In genomic region chr11:6682936-6683861, GRCh38 we compare ENCODE assay signal across 8 cellular contexts. TPM values are rescaled to one million over a fixed set of nuclear protein-coding genes. Genes with fewer than 3 reads are reported as not detected.
DNase-seq lines count a peak whose midpoint lies in the region; ATAC-seq, FAIRE-seq and TF ChIP-seq lines count a peak whose summit lies in the region.

MRPL17 (minus strand) TSS chr11:6683340; CDS start chr11:6683296, 44 bp downstream.

- peak within 1 kb of the TSS; percentile 74; the same call in 1 of the 3 replicates for H2BK15ac ChIP-seq in IMR-90 (ENCODE audit: low read depth, low read length)

- peaks cover 30% of the 10 kb centered on the region for H3K79me2 ChIP-seq in OCI-LY7 (ENCODE audit: insufficient read depth, low read depth, low read length)
- peaks cover 28% of the 10 kb centered on the region for H3K79me2 ChIP-seq in endothelial cell of umbilical vein (ENCODE audit: control insufficient read depth, insufficient read depth, low read length)

- no TSS peak for BruUV-seq in IMR-90 (replicated peaks; lab: Mats Ljungman, UMichigan)
- BruUV-seq in OCI-LY7 (replicated peaks; lab: Mats Ljungman, UMichigan), result no TSS peak
- TSS peak; percentile 65 for BruUV-seq in endothelial cell of umbilical vein (replicated peaks; lab: Mats Ljungman, UMichigan)

- peak; percentile 99 for FAIRE-seq in endothelial cell of umbilical vein (lab: Jason Lieb, UNC)

- peak within 1 kb of the TSS; percentile 80 to 100 for H4K8ac ChIP-seq in IMR-90 (ENCODE audit: low read depth in 2 of 2, low read length in 2 of 2)

- H3K9me1 ChIP-seq in IMR-90 (ENCODE audit: insufficient read depth, low read length), result peaks cover 6% of the 10 kb centered on the region
- H3K9me1 ChIP-seq in endothelial cell of umbilical vein (replicated peaks; ENCODE audit: control insufficient read depth, extremely low read depth, insufficient read depth, low read length), result no peaks in the 10 kb centered on the region

- H2AK5ac ChIP-seq in IMR-90 (ENCODE audit: low read depth, low read length), result peak within 1 kb of the TSS; percentile 90

- H4K91ac ChIP-seq in IMR-90 (ENCODE audit: insufficient read depth, low read depth, low read length), result peak within 1 kb of the TSS; percentile 92

- TF ChIP-seq POLR2A in IMR-90 (IDR thresholded peaks at IDR 0.05; ENCODE audit: low read depth, low read length) (peak; percentile 72; the same call in 1 of the 2 replicates), endothelial cell of umbilical vein (IDR thresholded peaks at IDR 0.05; ENCODE audit: low read depth, low read length) (peak; percentile 97)

- H3K27me3 ChIP-seq in IMR-90 (ENCODE audit: control insufficient read depth, insufficient read depth, low read length) (no peaks in the 10 kb centered on the region), endothelial cell of umbilical vein (ENCODE audit: control insufficient read depth in 2 of 2, insufficient read depth in 2 of 2, low read length in 2 of 2) (no peaks in the 10 kb centered on the region)

- H2AFZ ChIP-seq in IMR-90 (replicated peaks; ENCODE audit: low read length, poor library complexity) (peak within 1 kb of the TSS; percentile 97), OCI-LY7 (ENCODE audit: low read length) (peak within 1 kb of the TSS; percentile 90), endothelial cell of umbilical vein (ENCODE audit: low read depth, low read length) (peak within 1 kb of the TSS; percentile 86)

- H3K9me3 ChIP-seq in IMR-90 (ENCODE audit: control insufficient read depth, insufficient read depth, low read length) (no peaks in the 10 kb centered on the region), OCI-LY7 (ENCODE audit: low read length) (no peaks in the 10 kb centered on the region), endothelial cell of umbilical vein (replicated peaks; ENCODE audit: control insufficient read depth, insufficient read depth, low read length) (no peaks in the 10 kb centered on the region)

- H3K9me2 ChIP-seq in OCI-LY7 (ENCODE audit: insufficient read depth, low read length), result no peaks in the 10 kb centered on the region

- H4K20me1 ChIP-seq in IMR-90 (ENCODE audit: insufficient read depth, low read length) (peaks cover 7% of the 10 kb centered on the region; the same call in 1 of the 2 replicates), OCI-LY7 (ENCODE audit: insufficient read depth, low read length) (peaks cover 18% of the 10 kb centered on the region), endothelial cell of umbilical vein (replicated peaks; ENCODE audit: control insufficient read depth, extremely low read depth, insufficient read depth, low read length) (no peaks in the 10 kb centered on the region)

- CTCF ChIA-PET in IMR-90 (lab: Yijun Ruan, JAX) (interaction anchor here (0.5 to 2.7 kb wide), 19 partner anchors 9 to 1958 kb away, joined by 3 to 17 read pairs (median 3); partner anchors contain the start of genes ILK and TPP1), OCI-LY7 (lab: Charles Lee; ENCODE audit: unreplicated experiment) (interaction anchor here (0.6 to 1.9 kb wide), 10 partner anchors 23 to 1304 kb away, joined by 3 to 7 read pairs (median 4); partner anchors contain the start of genes EIF3F, TAF10 and TPP1), endothelial cell of umbilical vein (lab: Charles Lee) (interaction anchor here (0.6 to 3.9 kb wide), 36 partner anchors 8 to 305 kb away, joined by 3 to 48 read pairs (median 4); partner anchors contain the start of genes ARFIP2, DCHS1, ILK and RRP8)

- H3K79me1 ChIP-seq in IMR-90 (ENCODE audit: low read depth in 1 of 2, low read length in 2 of 2), result peaks cover 13 to 27% of the 10 kb centered on the region in 2 experiments

- H3K4me3 ChIP-seq in IMR-90 (ENCODE audit: insufficient read depth, low read depth, low read length), result peak within 1 kb of the TSS; percentile 77
- H3K4me3 ChIP-seq in OCI-LY7 (ENCODE audit: low read depth, low read length, poor library complexity, severe bottlenecking), result peak within 1 kb of the TSS; percentile 85
- peak within 1 kb of the TSS; percentile 54 to 91 (median 61) for H3K4me3 ChIP-seq in endothelial cell of umbilical vein (replicated peaks in 1 of 3; ENCODE audit: insufficient read depth in 1 of 3, low read depth in 1 of 3, low read length in 3 of 3)

- H3K18ac ChIP-seq in IMR-90 (ENCODE audit: low read depth, low read length), result peak within 1 kb of the TSS; percentile 78

- peak within 1 kb of the TSS; percentile 86 for H2BK120ac ChIP-seq in IMR-90 (ENCODE audit: low read depth, low read length)

- in situ Hi-C loops in IMR-90 (cut with MboI; ENCODE audit: low sequenced_read_pairs), result loop anchor here (5.0 to 10.0 kb wide), 2 partner anchors 66 to 298 kb away; partner anchors contain the start of gene TPP1

- 1% methylated on average over 40 of the region's 70 CpGs; no CpG with 5 or more reads in 1 of the 2 experiments for WGBS in IMR-90 (ENCODE audit: extremely low coverage in 2 of 2, insufficient read length in 1 of 2), 2 experiments

- peak; percentile 98 for DNase-seq in DMS153 (lab: John Stamatoyannopoulos, UW)
- peak; percentile 98 for DNase-seq in IMR-90
- DNase-seq in OCI-LY7 (ENCODE audit: low spot score), result peak; percentile 100
- peak; percentile 98 for DNase-seq in activated T-cell treated with anti-CD3 and anti-CD28 coated beads for 1 hour (ENCODE audit: low read depth)
- peak; percentile 100 for DNase-seq in endothelial cell of umbilical vein (ENCODE audit: low read depth, low spot score)
- peak; percentile 99 for DNase-seq in midbrain (lab: John Stamatoyannopoulos, UW)
- peak; percentile 96 to 98 for DNase-seq in stimulated activated CD8-positive, alpha-beta memory T cell treated with anti-CD3 and anti-CD28 coated beads, Interleukin-2, amount 100 ng/mL, for 1 hour (ENCODE audit: low read depth in 2 of 2)

- TF ChIP-seq CTCF in IMR-90 (conservative IDR thresholded peaks at IDR 0.05; ENCODE audit: low read depth, low read length), result peak; percentile 96
- peak; percentile 87 for TF ChIP-seq CTCF in OCI-LY7 (conservative IDR thresholded peaks at IDR 0.05; ENCODE audit: low read length)
- TF ChIP-seq CTCF in endothelial cell of umbilical vein (IDR thresholded peaks at IDR 0.05; ENCODE audit: extremely low read depth in 1 of 2, insufficient read depth in 1 of 2, low read depth in 1 of 2, low read length in 2 of 2), result peak; percentile 94 to 95

- peak within 1 kb of the TSS; percentile 99 for H3K14ac ChIP-seq in IMR-90 (replicated peaks; ENCODE audit: low read depth, low read length)

- H2BK5ac ChIP-seq in IMR-90 (ENCODE audit: low read depth, low read length, poor library complexity, severe bottlenecking), result peak within 1 kb of the TSS; percentile 90

- intact Hi-C loops in IMR-90 (cut with micrococcal nuclease) (loop anchor here (1.0 to 5.0 kb wide), 6 partner anchors 65 to 306 kb away; partner anchors contain the start of genes ARFIP2, ILK, RRP8 and TAF10), OCI-LY7 (cut with micrococcal nuclease; ENCODE audit: unreplicated experiment) (loop anchor here (1.0 to 10.0 kb wide), 6 partner anchors 71 to 448 kb away; partner anchors contain the start of genes CNGA4, FHIP1B, TAF10 and ZNF215), endothelial cell of umbilical vein (cut with micrococcal nuclease) (loop anchor here (1.0 to 2.0 kb wide), 13 partner anchors 12 to 304 kb away; partner anchors contain the start of genes ARFIP2, ILK, RRP8 and TAF10)

- peak; percentile 96 for ATAC-seq in GM21528 (IDR thresholded peaks at IDR 0.05; ENCODE audit: low FRiP score, unreplicated experiment)
- peak; percentile 96 for ATAC-seq in IMR-90 (ENCODE audit: low read depth)

- H3K27ac ChIP-seq in IMR-90 (ENCODE audit: insufficient read depth, low read length) (peak within 1 kb of the TSS; percentile 86), OCI-LY7 (ENCODE audit: low read depth, low read length, poor library complexity, severe bottlenecking) (peak within 1 kb of the TSS; percentile 57), endothelial cell of umbilical vein (ENCODE audit: insufficient read depth, low read depth, low read length) (peak within 1 kb of the TSS; percentile 82)

- dilution Hi-C loops in IMR-90 (cut with HindIII; ENCODE audit: low sequenced_read_pairs, unreplicated experiment) (no loop called here), endothelial cell of umbilical vein (cut with MboI; ENCODE audit: extremely low pct_ligation_motif_present, low sequenced_read_pairs) (no loop called here)

- H3K56ac ChIP-seq in IMR-90 (ENCODE audit: extremely low read depth, insufficient read depth, low read length), result peak within 1 kb of the TSS; percentile 95

- H4K5ac ChIP-seq in IMR-90 (ENCODE audit: low read depth, low read length), result peak within 1 kb of the TSS; percentile 96

- POLR2A ChIA-PET in IMR-90 (lab: Charles Lee; ENCODE audit: unreplicated experiment), result interaction anchor here (1.0 to 1.5 kb wide), 3 partner anchors 65 to 79 kb away, joined by 3 to 5 read pairs (median 4); no protein-coding TSS in a partner anchor
- POLR2A ChIA-PET in OCI-LY7 (lab: Charles Lee), result interaction anchor here (0.7 to 3.1 kb wide), 22 partner anchors 8 to 447 kb away, joined by 3 to 22 read pairs (median 3); partner anchors contain the start of genes ARFIP2, ILK, TAF10 and TIMM10B
- POLR2A ChIA-PET in endothelial cell of umbilical vein (lab: Charles Lee), result interaction anchor here (0.6 to 1.5 kb wide), 10 partner anchors 11 to 152 kb away, joined by 3 to 14 read pairs (median 4); partner anchors contain the start of genes TAF10 and TPP1

- peak within 1 kb of the TSS; percentile 72; the same call in 1 of the 2 replicates for H2BK20ac ChIP-seq in IMR-90 (ENCODE audit: low read depth, low read length)

- H3K23ac ChIP-seq in IMR-90 (ENCODE audit: low read depth, low read length), result peak within 1 kb of the TSS; percentile 92

- peak within 1 kb of the TSS; percentile 99 for H2AK9ac ChIP-seq in IMR-90 (replicated peaks; ENCODE audit: low read depth, low read length, poor library complexity)

- TF ChIP-seq RAD21 in IMR-90 (IDR thresholded peaks at IDR 0.05; ENCODE audit: low read length), result peak; percentile 83

- peak within 1 kb of the TSS; percentile 90 for H3K9ac ChIP-seq in IMR-90 (ENCODE audit: low read depth, low read length)
- H3K9ac ChIP-seq in endothelial cell of umbilical vein (replicated peaks; ENCODE audit: extremely low read depth, insufficient read depth, low read length), result peak within 1 kb of the TSS; percentile 93

- H3K36me3 ChIP-seq in IMR-90 (ENCODE audit: control insufficient read depth, insufficient read depth, low read length), result peaks cover 9% of the 10 kb centered on the region
- H3K36me3 ChIP-seq in OCI-LY7 (ENCODE audit: insufficient read depth, low read length), result peaks cover 34% of the 10 kb centered on the region
- H3K36me3 ChIP-seq in endothelial cell of umbilical vein (ENCODE audit: control insufficient read depth in 2 of 2, extremely low read depth in 1 of 2, insufficient read depth in 2 of 2, low read length in 2 of 2), result peaks cover 0 to 6% of the 10 kb centered on the region in 2 experiments

- peak within 1 kb of the TSS; percentile 95 for H3K4ac ChIP-seq in IMR-90 (ENCODE audit: low read depth, low read length)

- H3K4me1 ChIP-seq in IMR-90 (ENCODE audit: control insufficient read depth, insufficient read depth, low read length), result peaks cover 5% of the 10 kb centered on the region
- peaks cover 15% of the 10 kb centered on the region for H3K4me1 ChIP-seq in OCI-LY7 (ENCODE audit: insufficient read depth, low read length, poor library complexity, severe bottlenecking)
- peaks cover 22% of the 10 kb centered on the region for H3K4me1 ChIP-seq in endothelial cell of umbilical vein (ENCODE audit: control insufficient read depth, extremely low read depth, insufficient read depth, low read length)

- H3K4me2 ChIP-seq in IMR-90 (ENCODE audit: low read depth, low read length), result peak within 1 kb of the TSS; percentile 97
- peak within 1 kb of the TSS; percentile 93 for H3K4me2 ChIP-seq in OCI-LY7 (ENCODE audit: low read length)
- H3K4me2 ChIP-seq in endothelial cell of umbilical vein (ENCODE audit: insufficient read depth, low read length), result peak within 1 kb of the TSS; percentile 92

RNA-seq across cellular contexts. Expression of gene MRPL17, which starts in this region (rescaled TPM):
- total RNA-seq in IMR-90 (2012; rRNA removed) (65.8 and 70.3 TPM in 2 replicates), OCI-LY7 (2022) (43.0 and 44.0 TPM in 2 replicates), endothelial cell of umbilical vein (86.8 and 87.2 TPM in 2 replicates)
- polyA plus RNA-seq in IMR-90 (2012; rRNA removed) (85.2 and 97.5 TPM in 2 replicates), endothelial cell of umbilical vein (61.7 and 67.6 TPM in 2 replicates)
- polyA plus RNA-seq in IMR-90 (2012; cell fraction: cytosol; rRNA removed), result 62.0 and 80.4 TPM in 2 replicates
- 19.4 and 28.9 TPM in 2 replicates for polyA plus RNA-seq in IMR-90 (2012; cell fraction: nucleus; rRNA removed; ENCODE audit: low replicate concordance)
- total RNA-seq in OCI-LY7 (2014; rRNA removed; shearing (Covaris generic)), result 46.8 and 59.7 TPM in 2 replicates
- 72.5 and 80.8 TPM in 2 replicates for polyA plus RNA-seq in endothelial cell of umbilical vein (2011; cell fraction: cytosol; rRNA removed)
- 34.5 and 39.1 TPM in 2 replicates for polyA plus RNA-seq in endothelial cell of umbilical vein (2011; cell fraction: nucleus; rRNA removed)
- 90.2 and 103 TPM in 2 replicates for polyA plus RNA-seq in endothelial cell of umbilical vein (2012)
- 42.4 and 46.0 TPM in 2 replicates for polyA minus RNA-seq in endothelial cell of umbilical vein
- 67.5 TPM for polyA minus RNA-seq in endothelial cell of umbilical vein (2011; cell fraction: cytosol; rRNA and poly(A)+ RNA removed)
- polyA minus RNA-seq in endothelial cell of umbilical vein (2011; cell fraction: nucleus; rRNA and poly(A)+ RNA removed), result 10.6 and 12.9 TPM in 2 replicates

Comparison
In these comparisons a context has a peak if more than half of its experiments do, and no peak if none do; other contexts are left out.
1. Peak in every context shown above with its lines: DNase-seq, ATAC-seq, H3K4me3 ChIP-seq and H3K27ac ChIP-seq.